ENCODE assay signal across 1 cellular context in the genomic region with DNA sequence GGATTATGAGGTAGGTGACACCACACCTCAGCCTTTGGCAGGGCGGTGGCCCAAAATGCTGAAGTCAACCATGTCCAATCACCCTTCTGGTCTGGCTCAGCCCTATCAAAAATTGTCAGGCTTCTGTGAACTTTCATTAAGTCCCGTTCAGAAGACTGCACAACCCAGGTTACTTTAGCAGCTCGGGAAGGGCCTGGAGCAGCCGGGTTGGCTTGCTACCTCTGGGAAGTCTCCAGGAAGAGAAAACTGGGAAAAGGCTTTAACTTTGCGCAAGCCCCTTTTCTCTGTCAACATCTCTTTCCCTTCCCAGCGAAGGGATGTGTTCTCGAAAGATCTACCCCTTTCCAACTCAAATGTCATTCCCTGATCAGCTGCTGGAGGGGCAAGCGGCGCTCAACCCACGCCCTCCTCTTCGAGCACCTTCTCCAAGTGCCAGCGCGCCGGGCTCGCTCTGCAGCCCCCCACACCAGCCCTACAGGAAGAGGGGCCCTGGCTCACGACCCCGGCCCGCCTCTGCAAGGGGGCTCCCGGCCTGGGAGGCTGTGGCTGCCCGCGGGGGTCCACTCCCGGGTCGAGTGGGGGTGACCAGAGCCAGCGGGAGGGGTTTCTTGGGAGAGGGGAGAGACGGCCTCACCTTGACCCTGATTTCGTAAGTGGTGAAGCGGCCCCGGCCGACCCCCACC.
TF ChIP-seq lines count a peak whose summit lies in the region.

No MANE protein-coding gene starts in this region.

TF ChIP-seq in HEK293, 187 proteins besides CTCF, POLR2A, EP300 and RAD21 (continued from another document):
- TF ChIP-seq, protein P1, sequence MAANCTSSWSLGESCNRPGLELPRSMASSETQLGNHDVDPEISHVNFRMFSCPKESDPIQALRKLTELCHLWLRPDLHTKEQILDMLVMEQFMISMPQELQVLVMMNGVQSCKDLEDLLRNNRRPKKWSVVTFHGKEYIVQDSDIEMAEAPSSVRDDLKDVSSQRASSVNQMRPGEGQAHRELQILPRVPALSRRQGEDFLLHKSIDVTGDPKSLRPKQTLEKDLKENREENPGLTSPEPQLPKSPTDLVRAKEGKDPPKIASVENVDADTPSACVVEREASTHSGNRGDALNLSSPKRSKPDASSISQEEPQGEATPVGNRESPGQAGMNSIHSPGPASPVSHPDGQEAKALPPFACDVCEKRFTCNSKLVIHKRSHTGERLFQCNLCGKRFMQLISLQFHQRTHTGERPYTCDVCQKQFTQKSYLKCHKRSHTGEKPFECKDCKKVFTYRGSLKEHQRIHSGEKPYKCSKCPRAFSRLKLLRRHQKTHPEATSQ (tag by site-specific recombination; IDR thresholded peaks at IDR 0.05): no peak
- TF ChIP-seq, protein P2, sequence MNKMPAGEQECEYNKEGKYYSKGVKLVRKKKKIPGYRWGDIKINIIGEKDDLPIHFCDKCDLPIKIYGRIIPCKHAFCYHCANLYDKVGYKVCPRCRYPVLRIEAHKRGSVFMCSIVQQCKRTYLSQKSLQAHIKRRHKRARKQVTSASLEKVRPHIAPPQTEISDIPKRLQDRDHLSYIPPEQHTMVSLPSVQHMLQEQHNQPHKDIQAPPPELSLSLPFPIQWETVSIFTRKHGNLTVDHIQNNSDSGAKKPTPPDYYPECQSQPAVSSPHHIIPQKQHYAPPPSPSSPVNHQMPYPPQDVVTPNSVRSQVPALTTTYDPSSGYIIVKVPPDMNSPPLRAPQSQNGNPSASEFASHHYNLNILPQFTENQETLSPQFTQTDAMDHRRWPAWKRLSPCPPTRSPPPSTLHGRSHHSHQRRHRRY (tag by site-specific recombination; IDR thresholded peaks at IDR 0.05): no peak
- TF ChIP-seq ZNF549 (tag by site-specific recombination; IDR thresholded peaks at IDR 0.05) (no peak), SCRT1 (tag by site-specific recombination; IDR thresholded peaks at IDR 0.05; ENCODE audit: borderline replicate concordance) (no peak), ZSCAN23 (tag by site-specific recombination; IDR thresholded peaks at IDR 0.05) (no peak), ZNF248 (tag by site-specific recombination; IDR thresholded peaks at IDR 0.05) (no peak), ZNF560 (tag by site-specific recombination; IDR thresholded peaks at IDR 0.05; ENCODE audit: borderline replicate concordance) (no peak), ZNF76 (tag by site-specific recombination; IDR thresholded peaks at IDR 0.05; ENCODE audit: borderline replicate concordance, low read depth) (no peak), ZNF777 (tag by site-specific recombination; IDR thresholded peaks at IDR 0.05; ENCODE audit: borderline replicate concordance) (no peak), ZNF707 (tag by site-specific recombination; IDR thresholded peaks at IDR 0.05) (no peak), ZFP41 (tag by site-specific recombination; IDR thresholded peaks at IDR 0.05; ENCODE audit: borderline replicate concordance) (no peak), ZNF140 (tag by site-specific recombination; IDR thresholded peaks at IDR 0.05) (no peak), ZBTB7A (tag by site-specific recombination; IDR thresholded peaks at IDR 0.05; ENCODE audit: low read depth) (no peak), ZNF521 (tag by site-specific recombination; IDR thresholded peaks at IDR 0.05) (no peak), ZNF660 (tag by site-specific recombination; IDR thresholded peaks at IDR 0.05) (no peak), FEZF1 (tag by site-specific recombination; IDR thresholded peaks at IDR 0.05) (0 out of 2 replicates have a peak, but pooled peaks have one; percentile 4), ZNF843 (tag by site-specific recombination; IDR thresholded peaks at IDR 0.05) (no peak), ZNF221 (tag by site-specific recombination; IDR thresholded peaks at IDR 0.05; ENCODE audit: borderline replicate concordance) (no peak), ZNF514 (tag by site-specific recombination; IDR thresholded peaks at IDR 0.05) (no peak), PRDM1 (tag by site-specific recombination; IDR thresholded peaks at IDR 0.05) (peak; percentile 89), ZNF473 (tag by site-specific recombination; IDR thresholded peaks at IDR 0.05) (no peak), ZNF16 (tag by site-specific recombination; IDR thresholded peaks at IDR 0.05; ENCODE audit: low read depth) (no peak), ZNF555 (tag by site-specific recombination; conservative IDR thresholded peaks at IDR 0.05) (no peak), ZNF596 (tag by site-specific recombination; IDR thresholded peaks at IDR 0.05) (no peak), ZNF433 (tag by site-specific recombination; IDR thresholded peaks at IDR 0.05; ENCODE audit: low read depth) (no peak), ZFP69B (tag by site-specific recombination; IDR thresholded peaks at IDR 0.05) (no peak), MYNN (tag by site-specific recombination; IDR thresholded peaks at IDR 0.05; ENCODE audit: borderline replicate concordance) (no peak), IKZF3 (tag by site-specific recombination; IDR thresholded peaks at IDR 0.05) (peak; percentile 57; the same call in 1 of the 2 replicates), ZNF600 (tag by site-specific recombination; IDR thresholded peaks at IDR 0.05) (peak; percentile 72), ZNF37A (tag by site-specific recombination; IDR thresholded peaks at IDR 0.05) (no peak), ZNF211 (tag by site-specific recombination; IDR thresholded peaks at IDR 0.05; ENCODE audit: low read depth) (no peak), ZNF629 (tag by site-specific recombination; IDR thresholded peaks at IDR 0.05) (no peak), HOXA7 (CRISPR knock-in tag; IDR thresholded peaks at IDR 0.05; ENCODE audit: borderline replicate concordance) (no peak), ZBTB8A (tag by site-specific recombination; IDR thresholded peaks at IDR 0.05) (peak; percentile 38; the same call in 1 of the 2 replicates), ZNF350 (tag by site-specific recombination; IDR thresholded peaks at IDR 0.05) (no peak), ZNF114 (tag by site-specific recombination; IDR thresholded peaks at IDR 0.05) (no peak), ZBTB20 (tag by site-specific recombination; IDR thresholded peaks at IDR 0.05) (no peak), ZNF571 (tag by site-specific recombination; IDR thresholded peaks at IDR 0.05) (no peak)
- TF ChIP-seq, protein P3, sequence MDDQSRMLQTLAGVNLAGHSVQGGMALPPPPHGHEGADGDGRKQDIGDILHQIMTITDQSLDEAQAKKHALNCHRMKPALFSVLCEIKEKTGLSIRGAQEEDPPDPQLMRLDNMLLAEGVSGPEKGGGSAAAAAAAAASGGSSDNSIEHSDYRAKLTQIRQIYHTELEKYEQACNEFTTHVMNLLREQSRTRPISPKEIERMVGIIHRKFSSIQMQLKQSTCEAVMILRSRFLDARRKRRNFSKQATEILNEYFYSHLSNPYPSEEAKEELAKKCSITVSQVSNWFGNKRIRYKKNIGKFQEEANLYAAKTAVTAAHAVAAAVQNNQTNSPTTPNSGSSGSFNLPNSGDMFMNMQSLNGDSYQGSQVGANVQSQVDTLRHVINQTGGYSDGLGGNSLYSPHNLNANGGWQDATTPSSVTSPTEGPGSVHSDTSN (CRISPR knock-in tag; IDR thresholded peaks at IDR 0.05): no peak; the same call in 1 of the 2 replicates
- TF ChIP-seq, protein P4, sequence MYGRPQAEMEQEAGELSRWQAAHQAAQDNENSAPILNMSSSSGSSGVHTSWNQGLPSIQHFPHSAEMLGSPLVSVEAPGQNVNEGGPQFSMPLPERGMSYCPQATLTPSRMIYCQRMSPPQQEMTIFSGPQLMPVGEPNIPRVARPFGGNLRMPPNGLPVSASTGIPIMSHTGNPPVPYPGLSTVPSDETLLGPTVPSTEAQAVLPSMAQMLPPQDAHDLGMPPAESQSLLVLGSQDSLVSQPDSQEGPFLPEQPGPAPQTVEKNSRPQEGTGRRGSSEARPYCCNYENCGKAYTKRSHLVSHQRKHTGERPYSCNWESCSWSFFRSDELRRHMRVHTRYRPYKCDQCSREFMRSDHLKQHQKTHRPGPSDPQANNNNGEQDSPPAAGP (tag by site-specific recombination; IDR thresholded peaks at IDR 0.05): no peak
- TF ChIP-seq, protein P5, sequence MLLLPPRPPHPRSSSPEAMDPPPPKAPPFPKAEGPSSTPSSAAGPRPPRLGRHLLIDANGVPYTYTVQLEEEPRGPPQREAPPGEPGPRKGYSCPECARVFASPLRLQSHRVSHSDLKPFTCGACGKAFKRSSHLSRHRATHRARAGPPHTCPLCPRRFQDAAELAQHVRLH (tag by site-specific recombination; IDR thresholded peaks at IDR 0.05): no peak
- TF ChIP-seq, protein P6, sequence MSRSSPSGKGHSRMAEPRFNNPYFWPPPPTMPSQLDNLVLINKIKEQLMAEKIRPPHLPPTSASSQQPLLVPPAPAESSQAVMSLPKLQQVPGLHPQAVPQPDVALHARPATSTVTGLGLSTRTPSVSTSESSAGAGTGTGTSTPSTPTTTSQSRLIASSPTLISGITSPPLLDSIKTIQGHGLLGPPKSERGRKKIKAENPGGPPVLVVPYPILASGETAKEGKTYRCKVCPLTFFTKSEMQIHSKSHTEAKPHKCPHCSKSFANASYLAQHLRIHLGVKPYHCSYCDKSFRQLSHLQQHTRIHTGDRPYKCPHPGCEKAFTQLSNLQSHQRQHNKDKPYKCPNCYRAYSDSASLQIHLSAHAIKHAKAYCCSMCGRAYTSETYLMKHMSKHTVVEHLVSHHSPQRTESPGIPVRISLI (tag by site-specific recombination; IDR thresholded peaks at IDR 0.05): no peak
- TF ChIP-seq, protein P7, sequence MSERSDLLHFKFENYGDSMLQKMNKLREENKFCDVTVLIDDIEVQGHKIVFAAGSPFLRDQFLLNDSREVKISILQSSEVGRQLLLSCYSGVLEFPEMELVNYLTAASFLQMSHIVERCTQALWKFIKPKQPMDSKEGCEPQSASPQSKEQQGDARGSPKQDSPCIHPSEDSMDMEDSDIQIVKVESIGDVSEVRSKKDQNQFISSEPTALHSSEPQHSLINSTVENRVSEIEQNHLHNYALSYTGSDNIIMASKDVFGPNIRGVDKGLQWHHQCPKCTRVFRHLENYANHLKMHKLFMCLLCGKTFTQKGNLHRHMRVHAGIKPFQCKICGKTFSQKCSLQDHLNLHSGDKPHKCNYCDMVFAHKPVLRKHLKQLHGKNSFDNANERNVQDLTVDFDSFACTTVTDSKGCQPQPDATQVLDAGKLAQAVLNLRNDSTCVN (tag by site-specific recombination; optimal IDR thresholded peaks at IDR 0.05): no peak
- TF ChIP-seq, protein P8, sequence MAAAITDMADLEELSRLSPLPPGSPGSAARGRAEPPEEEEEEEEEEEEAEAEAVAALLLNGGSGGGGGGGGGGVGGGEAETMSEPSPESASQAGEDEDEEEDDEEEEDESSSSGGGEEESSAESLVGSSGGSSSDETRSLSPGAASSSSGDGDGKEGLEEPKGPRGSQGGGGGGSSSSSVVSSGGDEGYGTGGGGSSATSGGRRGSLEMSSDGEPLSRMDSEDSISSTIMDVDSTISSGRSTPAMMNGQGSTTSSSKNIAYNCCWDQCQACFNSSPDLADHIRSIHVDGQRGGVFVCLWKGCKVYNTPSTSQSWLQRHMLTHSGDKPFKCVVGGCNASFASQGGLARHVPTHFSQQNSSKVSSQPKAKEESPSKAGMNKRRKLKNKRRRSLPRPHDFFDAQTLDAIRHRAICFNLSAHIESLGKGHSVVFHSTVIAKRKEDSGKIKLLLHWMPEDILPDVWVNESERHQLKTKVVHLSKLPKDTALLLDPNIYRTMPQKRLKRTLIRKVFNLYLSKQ (tag by site-specific recombination; IDR thresholded peaks at IDR 0.05; ENCODE audit: borderline replicate concordance): no peak
- TF ChIP-seq, protein P9, sequence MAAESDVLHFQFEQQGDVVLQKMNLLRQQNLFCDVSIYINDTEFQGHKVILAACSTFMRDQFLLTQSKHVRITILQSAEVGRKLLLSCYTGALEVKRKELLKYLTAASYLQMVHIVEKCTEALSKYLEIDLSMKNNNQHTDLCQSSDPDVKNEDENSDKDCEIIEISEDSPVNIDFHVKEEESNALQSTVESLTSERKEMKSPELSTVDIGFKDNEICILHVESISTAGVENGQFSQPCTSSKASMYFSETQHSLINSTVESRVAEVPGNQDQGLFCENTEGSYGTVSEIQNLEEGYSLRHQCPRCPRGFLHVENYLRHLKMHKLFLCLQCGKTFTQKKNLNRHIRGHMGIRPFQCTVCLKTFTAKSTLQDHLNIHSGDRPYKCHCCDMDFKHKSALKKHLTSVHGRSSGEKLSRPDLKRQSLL (tag by site-specific recombination; IDR thresholded peaks at IDR 0.05): no peak
- TF ChIP-seq, protein P10, sequence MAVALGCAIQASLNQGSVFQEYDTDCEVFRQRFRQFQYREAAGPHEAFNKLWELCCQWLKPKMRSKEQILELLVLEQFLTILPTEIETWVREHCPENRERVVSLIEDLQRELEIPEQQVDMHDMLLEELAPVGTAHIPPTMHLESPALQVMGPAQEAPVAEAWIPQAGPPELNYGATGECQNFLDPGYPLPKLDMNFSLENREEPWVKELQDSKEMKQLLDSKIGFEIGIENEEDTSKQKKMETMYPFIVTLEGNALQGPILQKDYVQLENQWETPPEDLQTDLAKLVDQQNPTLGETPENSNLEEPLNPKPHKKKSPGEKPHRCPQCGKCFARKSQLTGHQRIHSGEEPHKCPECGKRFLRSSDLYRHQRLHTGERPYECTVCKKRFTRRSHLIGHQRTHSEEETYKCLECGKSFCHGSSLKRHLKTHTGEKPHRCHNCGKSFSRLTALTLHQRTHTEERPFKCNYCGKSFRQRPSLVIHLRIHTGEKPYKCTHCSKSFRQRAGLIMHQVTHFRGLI (tag by site-specific recombination; IDR thresholded peaks at IDR 0.05): no peak
